In the genomic region with DNA sequence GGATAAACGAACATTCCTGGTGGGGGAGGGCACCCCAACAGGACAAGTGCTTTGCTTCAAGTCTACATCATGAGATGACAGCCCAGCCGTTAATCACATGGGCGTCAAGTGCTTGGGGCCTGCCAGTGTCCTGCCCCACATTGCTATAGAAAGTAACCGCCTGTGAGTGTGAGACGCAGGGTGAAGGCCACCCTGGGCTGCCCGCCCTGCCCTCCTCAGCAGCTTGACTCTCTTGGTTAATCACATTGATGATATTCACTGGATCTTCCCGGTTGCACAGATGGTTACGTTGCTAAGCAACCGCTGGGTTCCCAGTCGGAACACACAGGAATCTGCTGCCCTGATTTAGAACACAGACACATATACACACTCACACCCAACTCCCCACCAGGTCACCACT, we compare ENCODE assay signal across 16 cellular contexts.
A peak's percentile ranks its signal among the peaks of the same experiment; 100 is the strongest.
DNase-seq lines count a peak whose midpoint lies in the region; ATAC-seq and TF ChIP-seq lines count a peak whose summit lies in the region.
"Had no signal": no experiment of that assay in that cellular context is flagged by ENCODE, and none has a peak within 500 bp of the region (broad histone marks: within the 10 kb centered on the region; RNA-seq: fewer than 3 reads in every experiment).

No MANE protein-coding gene starts in this region.

- H3K27ac ChIP-seq in osteoblast (ENCODE audit: low read depth, low read length) = no peak overlapping the region
- H3K27ac ChIP-seq: gastroesophageal sphincter, tibial artery had no signal

- H4K20me1 ChIP-seq in osteoblast (ENCODE audit: insufficient read depth, low read length) = peaks cover 6% of the 10 kb centered on the region

- no peaks in the 10 kb centered on the region for H3K79me2 ChIP-seq in osteoblast (ENCODE audit: insufficient read depth, low read length)

- H3K27me3 ChIP-seq in osteoblast (ENCODE audit: insufficient read depth, low read length) = peaks cover 26% of the 10 kb centered on the region
- H3K27me3 ChIP-seq: gastroesophageal sphincter had no signal

- H2AFZ ChIP-seq in osteoblast (ENCODE audit: low read length) = no peak overlapping the region

- no peak overlapping the region for H3K4me2 ChIP-seq in osteoblast (ENCODE audit: insufficient read depth, low read length)

- H3K4me1 ChIP-seq in osteoblast (ENCODE audit: insufficient read depth, low read length) = peaks cover 9% of the 10 kb centered on the region
- H3K4me1 ChIP-seq: tibial artery had no signal

- no peak for ATAC-seq in GM18520 (IDR thresholded peaks at IDR 0.05; ENCODE audit: unreplicated experiment)
- ATAC-seq: activated CD8-positive, alpha-beta memory T cell treated with anti-CD3 and anti-CD28 coated beads, Interleukin-2, amount 10 ng/mL, durations not matched to agents 7 days and 5 days; gastroesophageal sphincter; PC-3 had no signal

- no peaks in the 10 kb centered on the region for H3K9me3 ChIP-seq in osteoblast (ENCODE audit: low read depth, low read length)
- H3K9me3 ChIP-seq: gastroesophageal sphincter, tibial artery had no signal

- TF ChIP-seq CTCF in osteoblast (IDR thresholded peaks at IDR 0.05; ENCODE audit: extremely low read depth, low read depth, low read length) = no peak

- no peaks in the 10 kb centered on the region for H3K36me3 ChIP-seq in osteoblast (ENCODE audit: insufficient read depth, low read length)
- H3K36me3 ChIP-seq: gastroesophageal sphincter, tibial artery had no signal

- intact Hi-C loops in cardiac septum (cut with DNase I) = no loop called here

- H3K4me3 ChIP-seq in osteoblast (ENCODE audit: insufficient read depth, low read length) = no peak overlapping the region
- H3K4me3 ChIP-seq: gastroesophageal sphincter, tibial artery had no signal

- peak; percentile 29 for DNase-seq in NCI-H1105 treated with DMSO at 0.1 percent for 48 hours (lab: John Stamatoyannopoulos, UW)
- DNase-seq in NCI-H82 (lab: John Stamatoyannopoulos, UW) = peak; percentile 96
- DNase-seq in cardiac septum (ENCODE audit: low spot score) = peak; percentile 76
- DNase-seq in osteoblast (ENCODE audit: insufficient read length, low spot score, missing footprints) = peak; percentile 48
- DNase-seq in globus pallidus (ENCODE audit: low spot score) = no peak
- DNase-seq in NCI-H526 (lab: John Stamatoyannopoulos, UW) = no peak
- no peak for DNase-seq in T-helper 1 cell
- DNase-seq: activated CD8-positive, alpha-beta memory T cell treated with anti-CD3 and anti-CD28 coated beads, Interleukin-2, amount 10 ng/mL, durations not matched to agents 7 days and 5 days; DND-41; HFFc6; PC-3; stimulated activated CD4-positive, alpha-beta T cell treated with anti-CD3 and anti-CD28 coated beads, Interleukin-2, amount 100 ng/mL, for 24 hours; SW 1271; tibial artery had no signal

Comparison
In these comparisons a context has a peak if more than half of its experiments do, and no peak if none do; other contexts are left out.
1. DNase-seq: peak in NCI-H1105 treated with DMSO at 0.1 percent for 48 hours (single experiment), NCI-H82 (single experiment), cardiac septum (single experiment) and osteoblast (single experiment); none in globus pallidus (single experiment), NCI-H526 (0 of 2) and T-helper 1 cell (0 of 5).